ENCODE assay signal across 9 cellular contexts in genomic region chr1:119988316-119989067, GRCh38.
A peak's percentile ranks its signal among the peaks of the same experiment; 100 is the strongest.
DNase-seq lines count a peak whose midpoint lies in the region; ATAC-seq lines count a peak whose summit lies in the region.
"Had no signal": no experiment of that assay in that cellular context is flagged by ENCODE, and none has a peak within 500 bp of the region (broad histone marks: within the 10 kb centered on the region; RNA-seq: fewer than 3 reads in every experiment).

No MANE protein-coding gene starts in this region.

- DNase-seq in Karpas-422 (peak; percentile 14), adipocyte (ENCODE audit: low read depth) (peak; percentile 40)
- DNase-seq: head of caudate nucleus, posterior cingulate gyrus had no signal

- H3K9ac ChIP-seq in Karpas-422 (ENCODE audit: low read length) = no peak overlapping the region
- no peak overlapping the region for H3K9ac ChIP-seq in adipocyte (ENCODE audit: low read length)
- peak overlapping the region; percentile 24 for H3K9ac ChIP-seq in skeletal muscle satellite cell (ENCODE audit: low read depth, low read length)

- H3K4me3 ChIP-seq in Karpas-422 (ENCODE audit: low read length) (no peak overlapping the region), adipocyte (ENCODE audit: low read length) (no peak overlapping the region), skeletal muscle satellite cell (ENCODE audit: low read length) (peak overlapping the region; percentile 0)

- H3K27me3 ChIP-seq in Karpas-422 (ENCODE audit: low read length) (no peaks in the 10 kb centered on the region), adipocyte (replicated peaks; ENCODE audit: control insufficient read depth, insufficient read depth, low read length) (no peaks in the 10 kb centered on the region), skeletal muscle satellite cell (ENCODE audit: control insufficient read depth, insufficient read depth, low read length) (no peaks in the 10 kb centered on the region)

- H3K9me2 ChIP-seq in Karpas-422 (replicated peaks; ENCODE audit: insufficient read depth, low read length) = no peaks in the 10 kb centered on the region

- no peak overlapping the region for H3K4me2 ChIP-seq in Karpas-422 (ENCODE audit: low read depth, low read length, poor library complexity, severe bottlenecking)
- H3K4me2 ChIP-seq in skeletal muscle satellite cell (ENCODE audit: low read length) = peak overlapping the region; percentile 58

- no peaks in the 10 kb centered on the region for H3K36me3 ChIP-seq in Karpas-422 (ENCODE audit: insufficient read depth, low read length)
- peaks cover 15% of the 10 kb centered on the region for H3K36me3 ChIP-seq in adipocyte (ENCODE audit: control insufficient read depth, insufficient read depth, low read length, severe bottlenecking)
- peaks cover 29% of the 10 kb centered on the region for H3K36me3 ChIP-seq in skeletal muscle satellite cell (ENCODE audit: insufficient read depth, low read length)

- no peak overlapping the region for H2AFZ ChIP-seq in Karpas-422 (ENCODE audit: low read length)

- no peaks in the 10 kb centered on the region for H3K79me2 ChIP-seq in Karpas-422 (ENCODE audit: low read length)

- ATAC-seq in GM18498 (IDR thresholded peaks at IDR 0.05; ENCODE audit: unreplicated experiment) = peak; percentile 48
- ATAC-seq in HG02642 (IDR thresholded peaks at IDR 0.05; ENCODE audit: poor library complexity, unreplicated experiment) = no peak
- ATAC-seq in GM21447 (IDR thresholded peaks at IDR 0.05; ENCODE audit: unreplicated experiment) = no peak
- no peak for ATAC-seq in HG03520 (IDR thresholded peaks at IDR 0.05; ENCODE audit: unreplicated experiment)

- no peak overlapping the region for H3K27ac ChIP-seq in Karpas-422 (ENCODE audit: low read length)

- H4K20me1 ChIP-seq in Karpas-422 (ENCODE audit: insufficient read depth, low read depth, low read length) = no peaks in the 10 kb centered on the region; the same call in 1 of the 2 replicates

- H3K9me3 ChIP-seq in Karpas-422 (ENCODE audit: low read length) = no peaks in the 10 kb centered on the region
- no peaks in the 10 kb centered on the region for H3K9me3 ChIP-seq in adipocyte (ENCODE audit: control insufficient read depth, low read length)
- no peaks in the 10 kb centered on the region for H3K9me3 ChIP-seq in skeletal muscle satellite cell (replicated peaks; ENCODE audit: low read length)

- H3K4me1 ChIP-seq in Karpas-422 (ENCODE audit: low read length) (no peaks in the 10 kb centered on the region), adipocyte (ENCODE audit: control insufficient read depth, insufficient read depth, low read length) (peaks cover 39% of the 10 kb centered on the region), skeletal muscle satellite cell (ENCODE audit: control insufficient read depth, insufficient read depth, low read length) (peaks cover 46% of the 10 kb centered on the region)
